ENCODE assay signal across 25 cellular contexts in the genomic region with DNA sequence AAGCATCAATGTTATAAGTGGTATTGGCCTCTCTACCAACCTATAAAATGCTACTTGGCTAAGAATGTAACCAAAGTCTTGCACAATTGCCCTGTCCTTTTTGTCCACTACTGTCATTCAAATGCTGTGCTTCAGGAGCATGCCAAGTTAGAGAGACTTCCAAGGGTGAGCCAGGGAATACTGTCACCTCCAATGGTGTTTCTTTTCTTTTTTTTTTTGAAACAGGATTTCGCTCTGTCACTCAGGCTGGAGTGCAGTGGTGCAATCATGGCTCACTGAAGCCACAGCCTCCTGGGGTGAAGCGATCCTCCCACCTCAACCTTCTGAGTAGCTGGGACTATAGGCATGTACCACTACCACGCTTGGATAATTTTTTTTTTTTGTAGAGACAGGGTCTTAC. TPM values are rescaled to one million over a fixed set of nuclear protein-coding genes. Genes with fewer than 3 reads are reported as not detected.
DNase-seq lines count a peak whose midpoint lies in the region; ATAC-seq, FAIRE-seq and TF ChIP-seq lines count a peak whose summit lies in the region.
"Had no signal": no experiment of that assay in that cellular context is flagged by ENCODE, and none has a peak within 500 bp of the region (broad histone marks: within the 10 kb centered on the region; RNA-seq: fewer than 3 reads in every experiment).

No MANE protein-coding gene starts in this region.

- TF ChIP-seq POLR2A in endothelial cell of umbilical vein (IDR thresholded peaks at IDR 0.05; ENCODE audit: low read depth, low read length) (no peak), gastrocnemius medialis (IDR thresholded peaks at IDR 0.05) (no peak)

- in situ Hi-C loops in gastrocnemius medialis (cut with MboI; ENCODE audit: low sequenced_read_pairs in 4 of 4): no loop called here

- H3K27ac Mint-ChIP-seq in GM23338: no peak overlapping the region
- H3K27ac Mint-ChIP-seq: activated CD8-positive, alpha-beta T cell treated with anti-CD3 and anti-CD28 coated beads, Interleukin-2, amount 10 ng/mL, durations not matched to agents 7 days and 5 days; IgD-negative memory B cell had no signal

- ATAC-seq in heart right ventricle (peak in 2 of 8 donors; percentile 32 to 50), left cardiac atrium (no peak), gastrocnemius medialis (peak; percentile 64 to 68), GM23338 (no peak)
- ATAC-seq: activated CD8-positive, alpha-beta T cell treated with anti-CD3 and anti-CD28 coated beads, Interleukin-2, amount 10 ng/mL, durations not matched to agents 7 days and 5 days had no signal

- dilution Hi-C loops in endothelial cell of umbilical vein (cut with MboI; ENCODE audit: extremely low pct_ligation_motif_present, low sequenced_read_pairs): no loop called here

- H3K36me3 ChIP-seq in heart right ventricle (peaks cover 0 to 57% (median 0%) of the 10 kb centered on the region in 9 donors), endothelial cell of umbilical vein (ENCODE audit: control insufficient read depth in 2 of 2, extremely low read depth in 1 of 2, insufficient read depth in 2 of 2, low read length in 2 of 2) (peaks cover 0 to 4% of the 10 kb centered on the region in 2 experiments), gastrocnemius medialis (no peaks in the 10 kb centered on the region), GM23338 (ENCODE audit: insufficient read depth) (peaks cover 11% of the 10 kb centered on the region; the same call in 1 of the 2 replicates)
- H3K36me3 ChIP-seq: brain microvascular endothelial cell had no signal

- BruUV-seq in endothelial cell of umbilical vein (replicated peaks; lab: Mats Ljungman, UMichigan): no TSS peak

- H3K9ac ChIP-seq in endothelial cell of umbilical vein (replicated peaks; ENCODE audit: extremely low read depth, insufficient read depth, low read length): no peak overlapping the region

- H3K9me2 ChIP-seq in GM23338 (ENCODE audit: insufficient read depth): no peaks in the 10 kb centered on the region

- H3K4me3 Mint-ChIP-seq in GM23338: no peak overlapping the region
- H3K4me3 Mint-ChIP-seq: activated CD8-positive, alpha-beta T cell treated with anti-CD3 and anti-CD28 coated beads, Interleukin-2, amount 10 ng/mL, durations not matched to agents 7 days and 5 days; IgD-negative memory B cell had no signal

- intact Hi-C loops in heart right ventricle (cut with DNase I) (no loop called here), left cardiac atrium (cut with DNase I) (no loop called here), endothelial cell of umbilical vein (cut with micrococcal nuclease) (loop anchor here (2.0 to 5.0 kb wide), 3 partner anchors 89 to 111 kb away; partner anchors contain the start of gene TEX2), gastrocnemius medialis (cut with DNase I; ENCODE audit: low total_unique reads) (loop anchor here (1.0 kb wide), 1 partner anchor 17 kb away; no protein-coding TSS in a partner anchor), posterior vena cava (cut with DNase I) (no loop called here)

- no peaks in the 10 kb centered on the region for H3K9me3 ChIP-seq in heart right ventricle
- H3K9me3 ChIP-seq in endothelial cell of umbilical vein (replicated peaks; ENCODE audit: control insufficient read depth, insufficient read depth, low read length): no peaks in the 10 kb centered on the region
- no peaks in the 10 kb centered on the region for H3K9me3 ChIP-seq in gastrocnemius medialis
- H3K9me3 ChIP-seq: tibial nerve had no signal

- H3K4me2 ChIP-seq in endothelial cell of umbilical vein (ENCODE audit: insufficient read depth, low read length) (no peak overlapping the region), GM23338 (no peak overlapping the region)

- H3K27me3 Mint-ChIP-seq in GM23338 (ENCODE audit: insufficient read depth, low read depth, poor library complexity): no peaks in the 10 kb centered on the region
- H3K27me3 Mint-ChIP-seq: IgD-negative memory B cell had no signal

- H3K36me3 Mint-ChIP-seq in GM23338 (ENCODE audit: low read depth): peaks cover 11% of the 10 kb centered on the region; the same call in 1 of the 3 replicates

- CTCF ChIA-PET in endothelial cell of umbilical vein (lab: Charles Lee): interaction anchor here (1.5 to 3.3 kb wide), 6 partner anchors 21 to 145 kb away, joined by 3 to 26 read pairs (median 13); no protein-coding TSS in a partner anchor

- no peaks in the 10 kb centered on the region for H3K27me3 ChIP-seq in heart right ventricle
- no peaks in the 10 kb centered on the region for H3K27me3 ChIP-seq in endothelial cell of umbilical vein (ENCODE audit: control insufficient read depth in 2 of 2, insufficient read depth in 2 of 2, low read length in 2 of 2)
- H3K27me3 ChIP-seq in gastrocnemius medialis: no peaks in the 10 kb centered on the region
- no peaks in the 10 kb centered on the region for H3K27me3 ChIP-seq in GM23338 (ENCODE audit: insufficient read depth)
- H3K27me3 ChIP-seq: brain microvascular endothelial cell, tibial nerve had no signal

- H2AFZ ChIP-seq in endothelial cell of umbilical vein (ENCODE audit: low read depth, low read length): no peak overlapping the region
- no peak overlapping the region for H2AFZ ChIP-seq in GM23338

- TF ChIP-seq CTCF in heart right ventricle (IDR thresholded peaks at IDR 0.05) (no peak), endothelial cell of umbilical vein (IDR thresholded peaks at IDR 0.05; ENCODE audit: extremely low read depth in 1 of 2, insufficient read depth in 1 of 2, low read depth in 1 of 2, low read length in 2 of 2) (no peak), gastrocnemius medialis (IDR thresholded peaks at IDR 0.05 in 4 of 5, conservative IDR thresholded peaks at IDR 0.05 in 1 of 5) (no peak), GM23338 (conservative IDR thresholded peaks at IDR 0.05; ENCODE audit: low read depth in 2 of 2) (no peak)

- no peaks in the 10 kb centered on the region for H3K9me3 Mint-ChIP-seq in GM23338
- H3K9me3 Mint-ChIP-seq: IgD-negative memory B cell had no signal

- H3K27ac ChIP-seq in heart right ventricle (peak overlapping the region in 8 of 10 donors; percentile 54 to 82 (median 68)), endothelial cell of umbilical vein (ENCODE audit: insufficient read depth, low read depth, low read length) (peak overlapping the region; percentile 84), gastrocnemius medialis (peak overlapping the region; percentile 86 to 92 (median 89)), GM23338 (ENCODE audit: low read depth) (no peak overlapping the region)
- H3K27ac ChIP-seq: brain microvascular endothelial cell had no signal

- FAIRE-seq in endothelial cell of umbilical vein (lab: Jason Lieb, UNC): no peak
- FAIRE-seq: A204.1, colon, endometrium, G401.6 had no signal

- H3K4me3 ChIP-seq in heart right ventricle: no peak overlapping the region
- no peak overlapping the region for H3K4me3 ChIP-seq in endothelial cell of umbilical vein (replicated peaks in 1 of 3; ENCODE audit: insufficient read depth in 1 of 3, low read depth in 1 of 3, low read length in 3 of 3)
- no peak overlapping the region for H3K4me3 ChIP-seq in gastrocnemius medialis
- no peak overlapping the region for H3K4me3 ChIP-seq in GM23338
- H3K4me3 ChIP-seq: tibial nerve had no signal

- H3K79me2 ChIP-seq in endothelial cell of umbilical vein (ENCODE audit: control insufficient read depth, insufficient read depth, low read length): no peaks in the 10 kb centered on the region
- no peaks in the 10 kb centered on the region for H3K79me2 ChIP-seq in GM23338 (replicated peaks; ENCODE audit: insufficient read depth)

- WGBS in heart right ventricle, 2 donors: 90 to 97% methylated on average over 3 of the region's 3 CpGs

- H4K20me1 ChIP-seq in endothelial cell of umbilical vein (replicated peaks; ENCODE audit: control insufficient read depth, extremely low read depth, insufficient read depth, low read length) (no peaks in the 10 kb centered on the region), GM23338 (replicated peaks; ENCODE audit: insufficient read depth) (no peaks in the 10 kb centered on the region)

- H3K4me1 ChIP-seq in heart right ventricle (peaks cover 0 to 77% (median 53%) of the 10 kb centered on the region in 9 donors), endothelial cell of umbilical vein (ENCODE audit: control insufficient read depth, extremely low read depth, insufficient read depth, low read length) (peaks cover 37% of the 10 kb centered on the region), gastrocnemius medialis (peaks cover 86 to 89% of the 10 kb centered on the region in 2 donors), GM23338 (ENCODE audit: insufficient read depth) (no peaks in the 10 kb centered on the region)

- no peaks in the 10 kb centered on the region for H3K9me1 ChIP-seq in endothelial cell of umbilical vein (replicated peaks; ENCODE audit: control insufficient read depth, extremely low read depth, insufficient read depth, low read length)

- no peak for DNase-seq in heart right ventricle
- DNase-seq in left cardiac atrium: no peak
- DNase-seq in endothelial cell of umbilical vein (ENCODE audit: low read depth, low spot score): no peak
- peak; percentile 45 to 83 for DNase-seq in gastrocnemius medialis
- DNase-seq in GM23338 (ENCODE audit: low spot score): no peak
- DNase-seq in NCI-H526 treated with DMSO at 0.1 percent for 48 hours (lab: John Stamatoyannopoulos, UW): no peak
- no peak for DNase-seq in posterior vena cava (ENCODE audit: low spot score)
- no peak for DNase-seq in stimulated activated CD4-positive, alpha-beta T cell treated with anti-CD3 and anti-CD28 coated beads, Interleukin-1b, Interleukin-23, amount 100 ng/mL, for 48 hours
- DNase-seq: activated CD4-positive, CD25-positive, alpha-beta regulatory T cell treated with anti-CD3 and anti-CD28 coated beads, Interleukin-2, amount 50 U/mL, for 72 hours; activated CD8-positive, alpha-beta T cell treated with anti-CD3 and anti-CD28 coated beads, Interleukin-2, amount 10 ng/mL, durations not matched to agents 7 days and 5 days; activated effector memory CD4-positive, alpha-beta T cell treated with anti-CD3 and anti-CD28 coated beads, Interleukin-2, amount 50 U/mL, for 16 hours; brain microvascular endothelial cell; DMS53; islet precursor cell; mammary epithelial cell; NCI-H2171 treated with DMSO at 0.1 percent for 48 hours; NCI-H69; stimulated activated CD4-positive, alpha-beta T cell treated with anti-CD3 and anti-CD28 coated beads, Interleukin-4, amount 100 ng/mL, for 4 hours; stimulated activated naive CD4-positive, alpha-beta T cell treated with Interleukin-2 at 50 U/mL for 16 hours had no signal

- no peaks in the 10 kb centered on the region for H3F3A ChIP-seq in GM23338 (replicated peaks; ENCODE audit: low read depth)

- POLR2A ChIA-PET in endothelial cell of umbilical vein (lab: Charles Lee): interaction anchor here (3.3 kb wide), 1 partner anchor 28 kb away, joined by 13 read pairs; no protein-coding TSS in a partner anchor

- H3K4me1 Mint-ChIP-seq in GM23338: no peaks in the 10 kb centered on the region
- H3K4me1 Mint-ChIP-seq: IgD-negative memory B cell had no signal

RNA-seq across cellular contexts. Expression of gene ERN1, which starts 43.7 kb away (rescaled TPM):
- total RNA-seq in heart right ventricle: 10 to 100 TPM in 3 of 10 donors, 1 to 10 TPM in 7; 5.0 to 16.6 (median 7.6) TPM
- polyA plus RNA-seq in heart right ventricle: 1 to 10 TPM; 2.2 to 2.9 TPM
- 10 to 100 TPM; 11.4 to 15.4 TPM for total RNA-seq in left cardiac atrium
- total RNA-seq in endothelial cell of umbilical vein: 14.7 and 21.5 TPM in 2 replicates
- 8.3 and 9.1 TPM in 2 replicates for polyA plus RNA-seq in endothelial cell of umbilical vein
- polyA plus RNA-seq in endothelial cell of umbilical vein (2011; cell fraction: cytosol; rRNA removed): 6.7 and 7.2 TPM in 2 replicates
- polyA plus RNA-seq in endothelial cell of umbilical vein (2011; cell fraction: nucleus; rRNA removed): 24.2 and 25.2 TPM in 2 replicates
- polyA plus RNA-seq in endothelial cell of umbilical vein (2012): 7.8 and 8.7 TPM in 2 replicates
- 17.7 and 31.3 TPM in 2 replicates for polyA minus RNA-seq in endothelial cell of umbilical vein
- 10.1 TPM for polyA minus RNA-seq in endothelial cell of umbilical vein (2011; cell fraction: cytosol; rRNA and poly(A)+ RNA removed)
- polyA minus RNA-seq in endothelial cell of umbilical vein (2011; cell fraction: nucleus; rRNA and poly(A)+ RNA removed): 28.5 and 35.8 TPM in 2 replicates
- total RNA-seq in gastrocnemius medialis: 10 to 100 TPM in 3 of 4 donors, 1 to 10 TPM in 1; 9.7 to 27.5 (median 13.8) TPM
- total RNA-seq in GM23338 (2014; rRNA removed; shearing (Covaris generic)): 4.1 and 5.9 TPM in 2 replicates
- 4.2 and 7.5 TPM in 2 replicates for polyA plus RNA-seq in GM23338 (2016; fragmentation: Nextera tagmentation; extraction: Ambion mirVana)
- total RNA-seq in posterior vena cava: 10 to 100 TPM; 17.2 to 18.6 TPM

Comparison
In these comparisons a context has a peak if more than half of its experiments do, and no peak if none do; other contexts are left out.
1. ATAC-seq: peak in gastrocnemius medialis (2 of 2); none in left cardiac atrium (0 of 2) and GM23338 (single experiment).
2. DNase-seq: peak in gastrocnemius medialis (2 of 2); none in heart right ventricle (0 of 2), left cardiac atrium (single experiment), endothelial cell of umbilical vein (single experiment), GM23338 (single experiment), NCI-H526 treated with DMSO at 0.1 percent for 48 hours (single experiment), posterior vena cava (single experiment) and stimulated activated CD4-positive, alpha-beta T cell treated with anti-CD3 and anti-CD28 coated beads, Interleukin-1b, Interleukin-23, amount 100 ng/mL, for 48 hours (single experiment).
3. intact Hi-C loops: an anchor here in endothelial cell of umbilical vein (2.0 to 5.0 kb wide) and gastrocnemius medialis (1.0 kb wide); none called in heart right ventricle, left cardiac atrium and posterior vena cava.